Comparison of ENCODE assay signal across 1 cellular context in the genomic region with DNA sequence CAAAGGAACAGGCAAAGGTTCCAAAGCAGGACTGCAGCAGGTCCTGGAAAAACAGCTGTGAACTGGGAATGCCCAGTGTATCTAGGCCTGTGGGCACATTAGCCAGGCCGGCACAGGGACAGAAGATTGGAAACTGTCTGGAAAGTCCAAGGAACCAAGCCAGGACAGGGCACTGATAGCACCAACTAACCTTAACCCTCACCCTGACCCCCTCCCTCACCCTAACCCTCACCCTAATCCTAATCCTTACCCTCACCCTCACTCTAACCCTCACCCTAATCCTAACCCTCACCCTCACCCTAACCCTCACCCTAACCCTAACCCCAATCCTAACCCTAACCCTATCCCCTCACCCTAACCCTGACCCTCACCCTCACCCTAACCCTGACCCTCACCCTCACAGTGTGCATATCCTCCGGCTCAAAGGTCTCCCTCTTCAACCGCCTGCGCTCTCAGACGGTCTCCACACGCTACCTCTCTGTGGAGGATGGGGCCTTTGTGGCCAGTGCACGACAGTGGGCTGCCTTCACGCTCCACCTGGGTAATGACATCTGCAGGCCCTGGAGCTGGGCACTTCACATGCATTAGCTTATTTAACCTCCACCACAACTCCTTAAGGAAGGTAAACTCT.
A peak's percentile ranks its signal among the peaks of the same experiment; 100 is the strongest.
TF ChIP-seq lines count a peak whose summit lies in the region.

No MANE protein-coding gene starts in this region.

TF ChIP-seq in K562, 482 proteins besides CTCF, POLR2A, EP300 and RAD21:
- peak; percentile 66 for TF ChIP-seq CREBBP (IDR thresholded peaks at IDR 0.05; ENCODE audit: low read depth, low read length)
- no peak for TF ChIP-seq HNRNPLL (IDR thresholded peaks at IDR 0.05; ENCODE audit: low read depth, low read length, poor library complexity, severe bottlenecking)
- TF ChIP-seq CHD4 (IDR thresholded peaks at IDR 0.05; ENCODE audit: insufficient read depth, insufficient replicate concordance, low read depth, low read length, poor library complexity, severe bottlenecking): no peak
- TF ChIP-seq ZSCAN29 (IDR thresholded peaks at IDR 0.05): no peak
TF ChIP-seq in K562: peak in this region for 1.
